20 cellular contexts compared by ENCODE assay signal in the genomic region with DNA sequence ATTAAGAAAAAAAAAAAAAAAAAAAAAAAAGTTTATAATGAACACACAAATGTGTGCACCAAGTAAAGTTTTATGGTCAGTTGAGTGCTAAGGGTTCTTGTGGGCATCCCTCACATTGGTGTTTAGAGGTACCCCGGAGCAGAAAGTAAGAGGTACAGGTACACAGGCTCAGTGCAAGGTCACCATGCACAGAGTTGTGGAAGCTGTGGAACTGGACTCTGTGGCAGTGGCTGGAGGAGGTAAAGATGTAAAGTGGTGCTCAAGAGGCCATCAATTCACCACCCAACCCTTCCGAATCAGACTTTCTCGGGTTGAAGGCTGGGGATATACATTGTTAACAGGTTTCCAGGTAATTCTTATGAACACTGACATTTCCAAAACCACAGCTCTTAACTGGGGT.
DNase-seq lines count a peak whose midpoint lies in the region; ATAC-seq, FAIRE-seq and TF ChIP-seq lines count a peak whose summit lies in the region.
"Had no signal": no experiment of that assay in that cellular context is flagged by ENCODE, and none has a peak within 500 bp of the region (broad histone marks: within the 10 kb centered on the region; RNA-seq: fewer than 3 reads in every experiment).

No MANE protein-coding gene starts in this region.

- no TSS peak for BruUV-seq in HepG2 (replicated peaks; lab: Mats Ljungman, UMichigan)
- BruUV-seq in K562 (replicated peaks; lab: Mats Ljungman, UMichigan) = no TSS peak
- BruUV-seq in PC-9 (replicated peaks; lab: Mats Ljungman, UMichigan) = no TSS peak

- no peaks in the 10 kb centered on the region for H3K36me3 ChIP-seq in HepG2 (replicated peaks in 1 of 2; ENCODE audit: control insufficient read depth in 1 of 2, insufficient read depth in 2 of 2, low read length in 2 of 2)
- no peaks in the 10 kb centered on the region for H3K36me3 ChIP-seq in right lobe of liver
- no peaks in the 10 kb centered on the region for H3K36me3 ChIP-seq in K562 (ENCODE audit: control insufficient read depth, insufficient read depth, low read length)
- H3K36me3 ChIP-seq in neuronal stem cell (replicated peaks in 1 of 2; ENCODE audit: control insufficient read depth in 2 of 2, insufficient read depth in 2 of 2, low read length in 2 of 2) = no peaks in the 10 kb centered on the region
- H3K36me3 ChIP-seq in PC-9 (ENCODE audit: low read depth) = no peaks in the 10 kb centered on the region
- H3K36me3 ChIP-seq: BLaER1 treated with 17β-estradiol and CSF1 and Interleukin-3, amounts not matched to agents 10 nM and 100 nM had no signal

- DNase-seq in HepG2 (ENCODE audit: low spot score) (no peak), right lobe of liver (no peak), K562 (ENCODE audit: extremely low read depth in 1 of 4, low spot score in 3 of 4) (no peak), neuronal stem cell (ENCODE audit: low spot score) (no peak), PC-9 (no peak)
- DNase-seq: AML-193; Caco-2; Calu3; CD4-positive, alpha-beta T cell; CD8-positive, alpha-beta T cell; DMS79 treated with DMSO at 0.1 percent for 48 hours; GF-D8 had no signal

- H3K79me1 ChIP-seq in neuronal stem cell (ENCODE audit: low read depth, low read length) = no peaks in the 10 kb centered on the region

- 70% methylated on average over 3 of the region's 3 CpGs for WGBS in HepG2 (ENCODE audit: low lambda C conversion rate)
- WGBS in right lobe of liver (ENCODE audit: insufficient coverage, low coverage, low lambda C conversion rate, missing lambda C conversion rate) = 92% methylated on average over 3 of the region's 3 CpGs
- WGBS in K562 (ENCODE audit: insufficient coverage, low coverage, missing lambda C conversion rate) = 40% methylated on average over 3 of the region's 3 CpGs
- no CpG with 5 or more reads among the region's 3 CpGs for WGBS in neuronal stem cell (ENCODE audit: extremely low coverage in 2 of 2, insufficient read length in 2 of 2, insufficient replicate concordance in 1 of 2), 2 donors

- no peak overlapping the region for H3K4ac ChIP-seq in neuronal stem cell (ENCODE audit: low read length)

- intact Hi-C loops in HepG2 (cut with micrococcal nuclease; ENCODE audit: unreplicated experiment) (no loop called here), right lobe of liver (cut with DNase I) (no loop called here), K562 (cut with micrococcal nuclease) (no loop called here), PC-9 (cut with micrococcal nuclease; ENCODE audit: unreplicated experiment) (no loop called here)

- H3K4me3 ChIP-seq in HepG2 (replicated peaks in 1 of 3; ENCODE audit: insufficient read depth in 1 of 3, low read depth in 2 of 3, low read length in 3 of 3) = no peak overlapping the region
- no peak overlapping the region for H3K4me3 ChIP-seq in right lobe of liver
- no peak overlapping the region for H3K4me3 ChIP-seq in K562
- H3K4me3 ChIP-seq in neuronal stem cell (ENCODE audit: low read length in 2 of 2) = no peak overlapping the region
- H3K4me3 ChIP-seq in PC-9 = no peak overlapping the region
- H3K4me3 ChIP-seq: A549; BLaER1 treated with 17β-estradiol and CSF1 and Interleukin-3, amounts not matched to agents 10 nM and 100 nM had no signal

- no peaks in the 10 kb centered on the region for H3K9me3 ChIP-seq in HepG2 (ENCODE audit: low read length)
- no peaks in the 10 kb centered on the region for H3K9me3 ChIP-seq in right lobe of liver
- H3K9me3 ChIP-seq in K562 (replicated peaks; ENCODE audit: control insufficient read depth, insufficient read depth, low read depth, low read length) = no peaks in the 10 kb centered on the region
- no peaks in the 10 kb centered on the region for H3K9me3 ChIP-seq in neuronal stem cell (replicated peaks in 1 of 2; ENCODE audit: control insufficient read depth in 2 of 2, insufficient read depth in 1 of 2, low read depth in 1 of 2, low read length in 2 of 2)
- H3K9me3 ChIP-seq in PC-9 (ENCODE audit: insufficient read depth, low read depth) = no peaks in the 10 kb centered on the region
- H3K9me3 ChIP-seq: A549, Caco-2 had no signal

- H4K91ac ChIP-seq in neuronal stem cell (ENCODE audit: low read depth, low read length, poor library complexity) = no peak overlapping the region

- no peak overlapping the region for H3K14ac ChIP-seq in neuronal stem cell (ENCODE audit: low read length)

- no peak overlapping the region for H4K8ac ChIP-seq in neuronal stem cell (ENCODE audit: low read depth, low read length)

- H4K20me1 ChIP-seq in HepG2 (ENCODE audit: insufficient read depth, low read length) (no peaks in the 10 kb centered on the region), K562 (replicated peaks; ENCODE audit: control insufficient read depth, insufficient read depth, low read length) (no peaks in the 10 kb centered on the region), PC-9 (ENCODE audit: insufficient read depth) (no peaks in the 10 kb centered on the region)
- H4K20me1 ChIP-seq: BLaER1 treated with 17β-estradiol and CSF1 and Interleukin-3, amounts not matched to agents 10 nM and 100 nM had no signal

- H2AK5ac ChIP-seq in neuronal stem cell (ENCODE audit: low read depth, low read length) = no peak overlapping the region

- FAIRE-seq in HepG2 (lab: Jason Lieb, UNC) = no peak
- FAIRE-seq in K562 (lab: Jason Lieb, UNC) = no peak
- FAIRE-seq: A549, D721Med, G401.6, GM12891, GM19239 had no signal

- no peak overlapping the region for H2BK5ac ChIP-seq in neuronal stem cell (ENCODE audit: low read length)

- ATAC-seq in HepG2 = peak; percentile 64; the same call in 2 of the 3 replicates
- no peak for ATAC-seq in right lobe of liver
- ATAC-seq in K562 = peak; percentile 53; the same call in 2 of the 3 replicates
- no peak for ATAC-seq in HG03469 (IDR thresholded peaks at IDR 0.05; ENCODE audit: unreplicated experiment)
- ATAC-seq: A549; CD8-positive, alpha-beta T cell had no signal

- TF ChIP-seq POLR2A in HepG2 (IDR thresholded peaks at IDR 0.05; ENCODE audit: insufficient read depth in 1 of 2, low read depth in 2 of 2, low read length in 2 of 2) (no peak), right lobe of liver (IDR thresholded peaks at IDR 0.05) (no peak), K562 (conservative IDR thresholded peaks at IDR 0.05) (no peak)

- TF ChIP-seq EP300 in HepG2 (IDR thresholded peaks at IDR 0.05; ENCODE audit: low read depth in 2 of 2, low read length in 2 of 2) (no peak), HepG2 (CRISPR knock-in tag; IDR thresholded peaks at IDR 0.05; ENCODE audit: borderline replicate concordance) (no peak), K562 (IDR thresholded peaks at IDR 0.05; ENCODE audit: low read length) (no peak)

- H3K4me2 ChIP-seq in HepG2 (ENCODE audit: low read depth, low read length) (no peak overlapping the region), K562 (ENCODE audit: insufficient read depth, low read length) (no peak overlapping the region), neuronal stem cell (ENCODE audit: insufficient read depth, low read length, poor library complexity, severe bottlenecking) (no peak overlapping the region), PC-9 (no peak overlapping the region)
- H3K4me2 ChIP-seq: A549; BLaER1 treated with 17β-estradiol and CSF1 and Interleukin-3, amounts not matched to agents 10 nM and 100 nM had no signal

- TF ChIP-seq CTCF in HepG2 (CRISPR knock-in tag; IDR thresholded peaks at IDR 0.05) (no peak), right lobe of liver (IDR thresholded peaks at IDR 0.05) (no peak), K562 (IDR thresholded peaks at IDR 0.05 in 2 of 3, conservative IDR thresholded peaks at IDR 0.05 in 1 of 3; ENCODE audit: insufficient read depth in 2 of 3, low read depth in 1 of 3, low read length in 3 of 3) (no peak), PC-9 (conservative IDR thresholded peaks at IDR 0.05) (no peak)

- H3K9ac ChIP-seq in HepG2 (ENCODE audit: insufficient read depth, low read depth, low read length) = no peak overlapping the region
- H3K9ac ChIP-seq in K562 (ENCODE audit: insufficient read depth in 1 of 2, low read depth in 2 of 2, low read length in 2 of 2) = no peak overlapping the region
- H3K9ac ChIP-seq in neuronal stem cell (ENCODE audit: low read depth, low read length, poor library complexity) = no peak overlapping the region
- H3K9ac ChIP-seq: BLaER1 treated with 17β-estradiol and CSF1 and Interleukin-3, amounts not matched to agents 10 nM and 100 nM had no signal

- no peak overlapping the region for H2BK15ac ChIP-seq in neuronal stem cell (ENCODE audit: low read length)

- POLR2A ChIA-PET in HepG2 (lab: Yijun Ruan, JAX) (no interaction called here), K562 (lab: Yijun Ruan, JAX) (no interaction called here), PC-9 (lab: Charles Lee; ENCODE audit: unreplicated experiment) (no interaction called here)

- no peak overlapping the region for H3K23ac ChIP-seq in neuronal stem cell (ENCODE audit: low read depth, low read length, poor library complexity)

- CTCF ChIA-PET in HepG2 (lab: Yijun Ruan, JAX; ENCODE audit: low intra/inter-chr PET ratio, low total read pairs) = no interaction called here
- CTCF ChIA-PET in K562 (lab: Yijun Ruan, JAX; ENCODE audit: low intra/inter-chr PET ratio) = no interaction called here
- CTCF ChIA-PET in PC-9 (lab: Charles Lee) = no interaction called here

- H3K79me2 ChIP-seq in HepG2 (ENCODE audit: insufficient read depth, low read length) (no peaks in the 10 kb centered on the region), K562 (ENCODE audit: control insufficient read depth, insufficient read depth, low read length) (no peaks in the 10 kb centered on the region), PC-9 (ENCODE audit: low read depth) (no peaks in the 10 kb centered on the region)

- in situ Hi-C loops in HepG2 (cut with HindIII; ENCODE audit: extremely low pct_ligation_motif_present, low pct_unique_long_range_greater_than_20kb) (no loop called here), K562 (cut with MboI) (no loop called here)

- H2AFZ ChIP-seq in HepG2 (ENCODE audit: low read length) (no peak overlapping the region), K562 (ENCODE audit: low read depth, low read length) (peak overlapping the region; percentile 52), neuronal stem cell (ENCODE audit: low read length) (no peak overlapping the region), PC-9 (no peak overlapping the region)

- H2BK120ac ChIP-seq in neuronal stem cell (ENCODE audit: low read depth, low read length) = no peak overlapping the region

- H2BK12ac ChIP-seq in neuronal stem cell (ENCODE audit: low read length) = no peak overlapping the region

- TF ChIP-seq RAD21 in HepG2 (CRISPR knock-in tag; IDR thresholded peaks at IDR 0.05) (no peak), K562 (CRISPR knock-in tag; conservative IDR thresholded peaks at IDR 0.05 in 1 of 2, IDR thresholded peaks at IDR 0.05 in 1 of 2) (no peak)

- no peak overlapping the region for H3K27ac ChIP-seq in HepG2 (ENCODE audit: extremely low read length, insufficient read depth, low read length)
- no peak overlapping the region for H3K27ac ChIP-seq in right lobe of liver
- no peak overlapping the region for H3K27ac ChIP-seq in K562 (ENCODE audit: extremely low read depth, low read depth, low read length)
- no peak overlapping the region for H3K27ac ChIP-seq in neuronal stem cell (replicated peaks; ENCODE audit: low read length)
- no peak overlapping the region for H3K27ac ChIP-seq in PC-9
- H3K27ac ChIP-seq: A549, C4-2B had no signal

- H3K9me1 ChIP-seq in K562 (ENCODE audit: control insufficient read depth, insufficient read depth, low read length) = no peaks in the 10 kb centered on the region

- H3K9me2 ChIP-seq in PC-9 (ENCODE audit: insufficient read depth) = no peaks in the 10 kb centered on the region

- H3K27me3 ChIP-seq in HepG2 (ENCODE audit: control insufficient read depth in 1 of 2, insufficient read depth in 2 of 2, low read length in 2 of 2) (no peaks in the 10 kb centered on the region), right lobe of liver (no peaks in the 10 kb centered on the region), K562 (ENCODE audit: control insufficient read depth in 2 of 2, insufficient read depth in 2 of 2, low read length in 2 of 2) (no peaks in the 10 kb centered on the region), neuronal stem cell (ENCODE audit: control insufficient read depth in 3 of 3, insufficient read depth in 3 of 3, low read depth in 1 of 3, low read length in 3 of 3) (no peaks in the 10 kb centered on the region), PC-9 (ENCODE audit: insufficient read depth, low read depth) (no peaks in the 10 kb centered on the region)
- H3K27me3 ChIP-seq: BLaER1 treated with 17β-estradiol and CSF1 and Interleukin-3, amounts not matched to agents 10 nM and 100 nM had no signal

- H3K4me1 ChIP-seq in HepG2 (ENCODE audit: insufficient read depth, low read length) = peaks cover 47% of the 10 kb centered on the region
- H3K4me1 ChIP-seq in right lobe of liver = no peaks in the 10 kb centered on the region
- no peaks in the 10 kb centered on the region for H3K4me1 ChIP-seq in K562 (replicated peaks in 1 of 2; ENCODE audit: control insufficient read depth in 2 of 2, insufficient read depth in 2 of 2, low read length in 2 of 2)
- no peaks in the 10 kb centered on the region for H3K4me1 ChIP-seq in neuronal stem cell (ENCODE audit: control insufficient read depth in 2 of 2, insufficient read depth in 1 of 2, low read depth in 1 of 2, low read length in 2 of 2)
- H3K4me1 ChIP-seq in PC-9 (replicated peaks; ENCODE audit: insufficient read depth) = no peaks in the 10 kb centered on the region
- H3K4me1 ChIP-seq: A549, Caco-2 had no signal

- no peaks in the 10 kb centered on the region for H3F3A ChIP-seq in PC-9 (ENCODE audit: insufficient read depth, low read depth)

- H3K18ac ChIP-seq in neuronal stem cell (ENCODE audit: low read length) = peak overlapping the region; percentile 35

Comparison
In these comparisons a context has a peak if more than half of its experiments do, and no peak if none do; other contexts are left out.
1. ATAC-seq: peak in HepG2 (single experiment) and K562 (single experiment); none in right lobe of liver (0 of 4) and HG03469 (single experiment).
2. Of the 241 proteins assayed by ChIP-seq in both HepG2 and K562: peak only in HepG2: MED1; only in K562: none; in both: none; in neither: 240.